Comparison of ENCODE assay signal across 19 cellular contexts in the genomic region with DNA sequence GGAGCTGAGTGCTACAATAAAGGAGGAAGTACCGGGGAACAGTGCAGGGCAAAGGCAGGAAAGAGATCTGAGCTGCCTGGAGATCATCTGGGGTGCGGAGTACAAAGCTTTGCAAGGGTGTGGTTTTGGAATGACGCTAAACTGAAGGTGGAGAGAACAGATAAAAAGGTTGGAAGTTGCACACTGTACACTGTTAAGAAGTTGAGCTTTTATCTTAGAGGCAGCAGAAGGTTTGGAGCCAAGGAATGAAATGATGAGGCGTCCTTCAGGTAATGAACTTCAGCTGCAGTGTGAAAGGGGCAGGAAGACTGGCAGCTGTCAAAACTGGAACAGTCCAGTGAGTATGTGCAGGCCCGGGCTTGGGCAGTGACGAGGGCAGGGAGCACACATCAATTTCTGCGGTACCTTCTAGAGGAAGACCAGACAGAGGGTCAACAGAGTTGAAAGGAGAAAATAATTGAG. TPM values are rescaled to one million over a fixed set of nuclear protein-coding genes. Genes with fewer than 3 reads are reported as not detected.
DNase-seq lines count a peak whose midpoint lies in the region; ATAC-seq, FAIRE-seq and TF ChIP-seq lines count a peak whose summit lies in the region.
"Had no signal": no experiment of that assay in that cellular context is flagged by ENCODE, and none has a peak within 500 bp of the region (broad histone marks: within the 10 kb centered on the region; RNA-seq: fewer than 3 reads in every experiment).

No MANE protein-coding gene starts in this region.

- intact Hi-C loops in A673 (cut with micrococcal nuclease; ENCODE audit: unreplicated experiment): no loop called here
- intact Hi-C loops in activated B cell treated with CpG ODN at 0.5 μM for 24 hours (cut with micrococcal nuclease): no loop called here
- intact Hi-C loops in left colon (cut with DNase I, micrococcal nuclease): no loop called here

- no peaks in the 10 kb centered on the region for H3K9me3 Mint-ChIP-seq in activated B cell treated with CpG ODN at 0.5 μM for 24 hours
- H3K9me3 Mint-ChIP-seq: IgD-negative memory B cell had no signal

- BruUV-seq in A673 (replicated peaks; lab: Mats Ljungman, UMichigan): TSS peak; percentile 87

- H3K27ac Mint-ChIP-seq in activated B cell treated with CpG ODN at 0.5 μM for 24 hours: peak overlapping the region; percentile 13

- ATAC-seq in activated B cell treated with CpG ODN at 0.5 μM for 24 hours (ENCODE audit: low read depth): no peak
- ATAC-seq in left colon: peak; percentile 65
- ATAC-seq in omental fat pad (ENCODE audit: low FRiP score): no peak

- DNase-seq in A673 (ENCODE audit: low spot score) (no peak), GM12892 (ENCODE audit: insufficient read length) (no peak), activated B cell treated with CpG ODN at 0.5 μM for 24 hours (no peak), left colon (peak; percentile 24 to 49), substantia nigra (lab: John Stamatoyannopoulos, UW) (no peak), NCI-H2196 (lab: John Stamatoyannopoulos, UW; ENCODE audit: unreplicated experiment) (no peak), omental fat pad (ENCODE audit: low spot score) (no peak), NCI-H1930 (lab: John Stamatoyannopoulos, UW) (no peak)
- DNase-seq: anterior cingulate cortex; dorsolateral prefrontal cortex; NCI-H1436; NCI-H69; Right ventricle myocardium superior; stimulated activated CD4-positive, alpha-beta T cell treated with anti-CD3 and anti-CD28 coated beads, Interleukin-1b, Interleukin-23, amount 100 ng/mL, for 48 hours; stimulated activated CD8-positive, alpha-beta memory T cell treated with anti-CD3 and anti-CD28 coated beads, Interleukin-4, amount 100 ng/mL, for 48 hours had no signal

- TF ChIP-seq CTCF in A673 (conservative IDR thresholded peaks at IDR 0.05; ENCODE audit: low read depth, low read length) (no peak), activated B cell treated with CpG ODN at 0.5 μM for 24 hours (IDR thresholded peaks at IDR 0.05) (no peak), omental fat pad (IDR thresholded peaks at IDR 0.05) (no peak)

- H3K4me1 Mint-ChIP-seq in activated B cell treated with CpG ODN at 0.5 μM for 24 hours: peaks cover 26% of the 10 kb centered on the region

- no peaks in the 10 kb centered on the region for H3K9me3 ChIP-seq in A673 (ENCODE audit: low read depth, low read length, poor library complexity, severe bottlenecking)

- no peak for FAIRE-seq in GM12892 (lab: Jason Lieb, UNC)

- peaks cover 90% of the 10 kb centered on the region for H3K36me3 Mint-ChIP-seq in activated B cell treated with CpG ODN at 0.5 μM for 24 hours (ENCODE audit: low read depth)

- H3K27ac ChIP-seq in A673 (ENCODE audit: low read depth, low read length, poor library complexity, severe bottlenecking) (no peak overlapping the region), substantia nigra (ENCODE audit: low read depth, low read length, poor library complexity, severe bottlenecking) (no peak overlapping the region)
- H3K27ac ChIP-seq: dorsolateral prefrontal cortex, VCaP had no signal

- H3K4me3 Mint-ChIP-seq in activated B cell treated with CpG ODN at 0.5 μM for 24 hours: no peak overlapping the region

- H3K4me3 ChIP-seq in A673 (ENCODE audit: low read depth, low read length, poor library complexity, severe bottlenecking): no peak overlapping the region
- H3K4me3 ChIP-seq: dorsolateral prefrontal cortex had no signal

- H3K27me3 Mint-ChIP-seq in activated B cell treated with CpG ODN at 0.5 μM for 24 hours: no peaks in the 10 kb centered on the region
- H3K27me3 Mint-ChIP-seq: IgD-negative memory B cell had no signal

- TF ChIP-seq POLR2A in GM12892 (IDR thresholded peaks at IDR 0.05; ENCODE audit: low read depth, low read length): 0 out of 2 replicates have a peak, but pooled peaks have one; percentile 23

- H3K27me3 ChIP-seq in A673 (replicated peaks; ENCODE audit: insufficient read depth, low read depth, low read length, poor library complexity): no peaks in the 10 kb centered on the region
- H3K27me3 ChIP-seq: dorsolateral prefrontal cortex had no signal

- CTCF ChIA-PET in A673 (lab: Charles Lee) (interaction anchor here (0.6 kb wide), 2 partner anchors 8 to 270 kb away, joined by 7 to 9 read pairs; no protein-coding TSS in a partner anchor), activated B cell treated with CpG ODN at 0.5 μM for 24 hours (lab: Charles Lee) (interaction anchor here (0.6 to 1.4 kb wide), 2 partner anchors 27 to 430 kb away, joined by 5 read pairs; no protein-coding TSS in a partner anchor)

- POLR2A ChIA-PET in A673 (lab: Charles Lee; ENCODE audit: low non-redundant PET) (no interaction called here), activated B cell treated with CpG ODN at 0.5 μM for 24 hours (lab: Charles Lee) (no interaction called here)

- peaks cover 94% of the 10 kb centered on the region for H3K36me3 ChIP-seq in A673 (ENCODE audit: insufficient read depth, low read length, poor library complexity, severe bottlenecking)

- H3K4me1 ChIP-seq in A673 (ENCODE audit: insufficient read depth, low read length, poor library complexity, severe bottlenecking): no peaks in the 10 kb centered on the region

RNA-seq across cellular contexts. Expression of gene ANKRD61, which starts 7.2 kb away (rescaled TPM):
- total RNA-seq in A673 (2021) (0.98 and 1.1 TPM in 2 replicates), activated B cell treated with CpG ODN at 0.5 μM for 24 hours (not detected in 2 replicates), left colon (not detected), omental fat pad (under 1 TPM in 2 of 4 donors, not detected in 2; 0.28 to 0.36 TPM)
- 0.76 TPM for polyA plus RNA-seq in GM12892 (2012; ENCODE audit: missing spikeins)
- total RNA-seq: mucosa of gallbladder, Right ventricle myocardium superior had no signal

RNA-seq across cellular contexts. Expression of gene AIMP2, which starts 14.9 kb away (rescaled TPM):
- 87.4 and 90.1 TPM in 2 replicates for total RNA-seq in A673 (2021)
- polyA plus RNA-seq in GM12892 (2012; ENCODE audit: missing spikeins): 30.6 TPM
- total RNA-seq in activated B cell treated with CpG ODN at 0.5 μM for 24 hours: 37.1 and 37.8 TPM in 2 replicates
- total RNA-seq in left colon: 10 to 100 TPM; 41.1 to 49.8 TPM
- total RNA-seq in omental fat pad: 10 to 100 TPM; 34.7 to 42.6 (median 39.2) TPM

RNA-seq across cellular contexts. Expression of gene PMS2, which starts 15.2 kb away (rescaled TPM):
- total RNA-seq in A673 (2021) (14.6 and 16.8 TPM in 2 replicates), activated B cell treated with CpG ODN at 0.5 μM for 24 hours (16.0 and 25.7 TPM in 2 replicates), left colon (10 to 100 TPM; 10.6 to 10.7 TPM), omental fat pad (10 to 100 TPM in 1 of 4 donors, 1 to 10 TPM in 3; 7.4 to 15.1 (median 8.4) TPM)
- 12.6 TPM for polyA plus RNA-seq in GM12892 (2012; ENCODE audit: missing spikeins)

RNA-seq across cellular contexts. Expression of gene EIF2AK1, which starts 35.0 kb away (rescaled TPM):
- total RNA-seq in A673 (2021): 118 and 119 TPM in 2 replicates
- polyA plus RNA-seq in GM12892 (2012; ENCODE audit: missing spikeins): 61.8 TPM
- total RNA-seq in activated B cell treated with CpG ODN at 0.5 μM for 24 hours: 82.0 and 85.7 TPM in 2 replicates
- 100 to 1,000 TPM in 1 of 2 donors, 10 to 100 TPM in 1; 99.1 to 117 TPM for total RNA-seq in left colon
- 100 to 1,000 TPM; 103 to 193 (median 115) TPM for total RNA-seq in omental fat pad

RNA-seq across cellular contexts. Expression of gene RSPH10B, which starts 53.5 kb away (rescaled TPM):
- total RNA-seq in A673 (2021) (0.41 and 1.0 TPM in 2 replicates), activated B cell treated with CpG ODN at 0.5 μM for 24 hours (not detected in 2 replicates), left colon (not detected), omental fat pad (under 1 TPM in 1 of 4 donors, not detected in 3; 0.24 TPM)
- 0.23 TPM for polyA plus RNA-seq in GM12892 (2012; ENCODE audit: missing spikeins)
- total RNA-seq: Right ventricle myocardium superior had no signal
- polyA plus RNA-seq: BJ, IgD-negative memory B cell had no signal

Comparison
In these comparisons a context has a peak if more than half of its experiments do, and no peak if none do; other contexts are left out.
1. DNase-seq: peak in left colon (2 of 2); none in A673 (single experiment), GM12892 (single experiment), activated B cell treated with CpG ODN at 0.5 μM for 24 hours (single experiment), substantia nigra (0 of 49), NCI-H2196 (single experiment), omental fat pad (single experiment) and NCI-H1930 (0 of 2).